Comparison of ENCODE assay signal across 8 cellular contexts in genomic region chr3:66501483-66502266, GRCh38. TPM values are rescaled to one million over a fixed set of nuclear protein-coding genes. Genes with fewer than 3 reads are reported as not detected.
DNase-seq lines count a peak whose midpoint lies in the region; ATAC-seq and TF ChIP-seq lines count a peak whose summit lies in the region.

No MANE protein-coding gene starts in this region.

- H3K36me3 ChIP-seq in HUES6 (ENCODE audit: control insufficient read depth, insufficient read depth, low read length) (no peaks in the 10 kb centered on the region), muscle layer of duodenum (ENCODE audit: control insufficient read depth in 1 of 2, insufficient read depth in 2 of 2, low read length in 2 of 2) (no peaks in the 10 kb centered on the region)

- ATAC-seq in GM19351 (IDR thresholded peaks at IDR 0.05; ENCODE audit: unreplicated experiment): no peak

- H3K27ac ChIP-seq in AG04450 (ENCODE audit: low read depth, low read length) (no peak overlapping the region), HUES6 (ENCODE audit: low read depth, low read length) (no peak overlapping the region), cingulate gyrus (ENCODE audit: low read depth, low read length) (peak overlapping the region; percentile 55), muscle layer of duodenum (ENCODE audit: low read length) (peak overlapping the region; percentile 27)

- CTCF ChIA-PET in AG04450 (lab: Charles Lee): interaction anchor here (0.7 kb wide), 2 partner anchors 315 to 326 kb away, joined by 3 read pairs; no protein-coding TSS in a partner anchor

- POLR2A ChIA-PET in AG04450 (lab: Yijun Ruan, JAX): no interaction called here

- H3K9me3 ChIP-seq in AG04450 (ENCODE audit: control insufficient read depth, insufficient read depth, low read length): no peaks in the 10 kb centered on the region; the same call in 1 of the 2 replicates
- H3K9me3 ChIP-seq in HUES6 (ENCODE audit: control insufficient read depth, insufficient read depth, low read depth, low read length): no peaks in the 10 kb centered on the region
- no peaks in the 10 kb centered on the region for H3K9me3 ChIP-seq in muscle layer of duodenum (ENCODE audit: control insufficient read depth in 1 of 2, low read length in 2 of 2)

- H3K4me3 ChIP-seq in AG04450 (ENCODE audit: low read depth, low read length): peak overlapping the region; percentile 64
- peak overlapping the region; percentile 54 for H3K4me3 ChIP-seq in HUES6 (ENCODE audit: low read depth, low read length)
- peak overlapping the region; percentile 74 to 92 for H3K4me3 ChIP-seq in muscle layer of duodenum (ENCODE audit: low read depth in 1 of 2, low read length in 2 of 2)

- H3K9ac ChIP-seq in HUES6 (ENCODE audit: low read length): peak overlapping the region; percentile 11

- peak; percentile 40 for TF ChIP-seq CTCF in AG04450 (IDR thresholded peaks at IDR 0.05; ENCODE audit: low read depth, low read length)
- no peak for TF ChIP-seq CTCF in GM20000 (IDR thresholded peaks at IDR 0.05; ENCODE audit: extremely low read depth, missing control alignments)

- H3K27me3 ChIP-seq in AG04450 (ENCODE audit: control insufficient read depth, insufficient read depth, low read length) (no peaks in the 10 kb centered on the region), HUES6 (ENCODE audit: control insufficient read depth, insufficient read depth, low read length) (no peaks in the 10 kb centered on the region), muscle layer of duodenum (ENCODE audit: low read depth, low read length) (no peaks in the 10 kb centered on the region)

- H3K4me1 ChIP-seq in HUES6 (ENCODE audit: control insufficient read depth, insufficient read depth, low read length) (peaks cover 50% of the 10 kb centered on the region), muscle layer of duodenum (ENCODE audit: control insufficient read depth in 1 of 2, insufficient read depth in 2 of 2, low read length in 2 of 2) (peaks cover 9 to 13% of the 10 kb centered on the region in 2 donors)

- DNase-seq in AG04450 (ENCODE audit: low read depth, low spot score) (no peak), activated gamma-delta T cell treated with Interleukin-2 at 50 U/mL for 16 hours (no peak), GM20000 (ENCODE audit: low spot score) (no peak), COLO668 (lab: John Stamatoyannopoulos, UW; ENCODE audit: unreplicated experiment) (no peak)

RNA-seq across cellular contexts. Expression of gene LRIG1, which starts 0.9 kb away (rescaled TPM):
- polyA plus RNA-seq in AG04450 (2011; rRNA removed): 68.3 and 94.3 TPM in 2 replicates
- 108 and 164 TPM in 2 replicates for polyA minus RNA-seq in AG04450 (2011; rRNA and poly(A)+ RNA removed)

Comparison
In these comparisons a context has a peak if more than half of its experiments do, and no peak if none do; other contexts are left out.
1. H3K27ac ChIP-seq: peak in cingulate gyrus (single experiment) and muscle layer of duodenum (single experiment); none in AG04450 (single experiment) and HUES6 (single experiment).
2. Peak in every context shown above with its lines, with median percentiles within 50 percentile points of each other: H3K4me3 ChIP-seq.